In the genomic region with DNA sequence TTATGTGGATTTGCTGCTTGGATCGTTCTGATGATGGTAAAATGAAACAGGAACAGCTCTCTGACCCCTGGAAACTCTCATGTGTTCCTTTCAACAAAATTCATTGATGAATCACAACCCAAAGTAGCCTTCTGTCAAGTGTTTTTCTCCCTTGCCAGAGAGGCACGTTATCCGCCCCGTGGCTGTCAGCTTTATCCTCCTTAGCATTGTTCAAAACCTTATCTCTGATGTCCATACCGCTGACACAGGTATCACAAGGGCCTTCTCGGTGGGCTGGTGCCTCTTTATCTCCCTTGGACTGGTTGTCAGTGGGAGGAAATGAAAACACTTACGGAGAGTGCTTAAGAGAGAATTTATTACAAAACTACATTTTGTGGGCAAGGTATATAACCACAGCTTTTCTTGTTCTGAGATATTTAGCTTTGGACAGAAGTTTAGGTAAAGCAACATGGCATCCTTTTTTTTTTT, we compare ENCODE assay signal across 1 cellular context.
TF ChIP-seq lines count a peak whose summit lies in the region.

No MANE protein-coding gene starts in this region.

TF ChIP-seq in HepG2, 621 proteins besides CTCF, POLR2A, EP300 and RAD21 (continued from another document):
- TF ChIP-seq, protein P1, sequence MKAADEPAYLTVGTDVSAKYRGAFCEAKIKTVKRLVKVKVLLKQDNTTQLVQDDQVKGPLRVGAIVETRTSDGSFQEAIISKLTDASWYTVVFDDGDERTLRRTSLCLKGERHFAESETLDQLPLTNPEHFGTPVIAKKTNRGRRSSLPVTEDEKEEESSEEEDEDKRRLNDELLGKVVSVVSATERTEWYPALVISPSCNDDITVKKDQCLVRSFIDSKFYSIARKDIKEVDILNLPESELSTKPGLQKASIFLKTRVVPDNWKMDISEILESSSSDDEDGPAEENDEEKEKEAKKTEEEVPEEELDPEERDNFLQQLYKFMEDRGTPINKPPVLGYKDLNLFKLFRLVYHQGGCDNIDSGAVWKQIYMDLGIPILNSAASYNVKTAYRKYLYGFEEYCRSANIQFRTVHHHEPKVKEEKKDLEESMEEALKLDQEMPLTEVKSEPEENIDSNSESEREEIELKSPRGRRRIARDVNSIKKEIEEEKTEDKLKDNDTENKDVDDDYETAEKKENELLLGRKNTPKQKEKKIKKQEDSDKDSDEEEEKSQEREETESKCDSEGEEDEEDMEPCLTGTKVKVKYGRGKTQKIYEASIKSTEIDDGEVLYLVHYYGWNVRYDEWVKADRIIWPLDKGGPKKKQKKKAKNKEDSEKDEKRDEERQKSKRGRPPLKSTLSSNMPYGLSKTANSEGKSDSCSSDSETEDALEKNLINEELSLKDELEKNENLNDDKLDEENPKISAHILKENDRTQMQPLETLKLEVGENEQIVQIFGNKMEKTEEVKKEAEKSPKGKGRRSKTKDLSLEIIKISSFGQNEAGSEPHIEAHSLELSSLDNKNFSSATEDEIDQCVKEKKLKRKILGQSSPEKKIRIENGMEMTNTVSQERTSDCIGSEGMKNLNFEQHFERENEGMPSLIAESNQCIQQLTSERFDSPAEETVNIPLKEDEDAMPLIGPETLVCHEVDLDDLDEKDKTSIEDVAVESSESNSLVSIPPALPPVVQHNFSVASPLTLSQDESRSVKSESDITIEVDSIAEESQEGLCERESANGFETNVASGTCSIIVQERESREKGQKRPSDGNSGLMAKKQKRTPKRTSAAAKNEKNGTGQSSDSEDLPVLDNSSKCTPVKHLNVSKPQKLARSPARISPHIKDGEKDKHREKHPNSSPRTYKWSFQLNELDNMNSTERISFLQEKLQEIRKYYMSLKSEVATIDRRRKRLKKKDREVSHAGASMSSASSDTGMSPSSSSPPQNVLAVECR (CRISPR knock-in tag; IDR thresholded peaks at IDR 0.05; ENCODE audit: borderline replicate concordance): no peak
- TF ChIP-seq ZNF792 (CRISPR knock-in tag; IDR thresholded peaks at IDR 0.05) (no peak), RBFOX2 (IDR thresholded peaks at IDR 0.05; ENCODE audit: low read depth, low read length) (no peak), SMAD9 (CRISPR knock-in tag; IDR thresholded peaks at IDR 0.05) (no peak), ZNF441 (CRISPR knock-in tag; IDR thresholded peaks at IDR 0.05; ENCODE audit: borderline replicate concordance) (no peak), THYN1 (CRISPR knock-in tag; IDR thresholded peaks at IDR 0.05; ENCODE audit: borderline replicate concordance, low read depth) (no peak), NFATC3 (CRISPR knock-in tag; IDR thresholded peaks at IDR 0.05) (no peak)
- TF ChIP-seq, protein P2, sequence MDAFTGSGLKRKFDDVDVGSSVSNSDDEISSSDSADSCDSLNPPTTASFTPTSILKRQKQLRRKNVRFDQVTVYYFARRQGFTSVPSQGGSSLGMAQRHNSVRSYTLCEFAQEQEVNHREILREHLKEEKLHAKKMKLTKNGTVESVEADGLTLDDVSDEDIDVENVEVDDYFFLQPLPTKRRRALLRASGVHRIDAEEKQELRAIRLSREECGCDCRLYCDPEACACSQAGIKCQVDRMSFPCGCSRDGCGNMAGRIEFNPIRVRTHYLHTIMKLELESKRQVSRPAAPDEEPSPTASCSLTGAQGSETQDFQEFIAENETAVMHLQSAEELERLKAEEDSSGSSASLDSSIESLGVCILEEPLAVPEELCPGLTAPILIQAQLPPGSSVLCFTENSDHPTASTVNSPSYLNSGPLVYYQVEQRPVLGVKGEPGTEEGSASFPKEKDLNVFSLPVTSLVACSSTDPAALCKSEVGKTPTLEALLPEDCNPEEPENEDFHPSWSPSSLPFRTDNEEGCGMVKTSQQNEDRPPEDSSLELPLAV (CRISPR knock-in tag; conservative IDR thresholded peaks at IDR 0.05; ENCODE audit: low read depth): no peak
- TF ChIP-seq, protein P3, sequence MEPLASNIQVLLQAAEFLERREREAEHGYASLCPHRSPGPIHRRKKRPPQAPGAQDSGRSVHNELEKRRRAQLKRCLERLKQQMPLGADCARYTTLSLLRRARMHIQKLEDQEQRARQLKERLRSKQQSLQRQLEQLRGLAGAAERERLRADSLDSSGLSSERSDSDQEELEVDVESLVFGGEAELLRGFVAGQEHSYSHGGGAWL (CRISPR knock-in tag; IDR thresholded peaks at IDR 0.05): no peak
- TF ChIP-seq, protein P4, sequence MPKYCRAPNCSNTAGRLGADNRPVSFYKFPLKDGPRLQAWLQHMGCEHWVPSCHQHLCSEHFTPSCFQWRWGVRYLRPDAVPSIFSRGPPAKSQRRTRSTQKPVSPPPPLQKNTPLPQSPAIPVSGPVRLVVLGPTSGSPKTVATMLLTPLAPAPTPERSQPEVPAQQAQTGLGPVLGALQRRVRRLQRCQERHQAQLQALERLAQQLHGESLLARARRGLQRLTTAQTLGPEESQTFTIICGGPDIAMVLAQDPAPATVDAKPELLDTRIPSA (CRISPR knock-in tag; IDR thresholded peaks at IDR 0.05; ENCODE audit: borderline replicate concordance): no peak
- TF ChIP-seq, protein P5, sequence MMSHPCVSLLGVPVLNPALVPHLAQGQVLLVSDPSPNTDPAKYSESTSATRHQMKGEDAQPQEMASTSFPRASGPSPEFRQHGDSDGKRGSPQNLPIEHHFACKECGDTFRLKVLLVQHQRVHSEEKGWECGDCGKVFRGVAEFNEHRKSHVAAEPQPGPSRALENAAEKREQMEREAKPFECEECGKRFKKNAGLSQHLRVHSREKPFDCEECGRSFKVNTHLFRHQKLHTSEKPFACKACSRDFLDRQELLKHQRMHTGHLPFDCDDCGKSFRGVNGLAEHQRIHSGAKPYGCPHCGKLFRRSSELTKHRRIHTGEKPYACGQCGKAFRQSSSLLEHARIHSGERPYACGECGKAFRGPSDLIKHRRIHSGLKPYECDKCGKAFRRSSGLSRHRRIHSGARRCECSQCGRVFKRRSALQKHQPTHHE (CRISPR knock-in tag; IDR thresholded peaks at IDR 0.05; ENCODE audit: borderline replicate concordance): no peak
- TF ChIP-seq, protein P6, sequence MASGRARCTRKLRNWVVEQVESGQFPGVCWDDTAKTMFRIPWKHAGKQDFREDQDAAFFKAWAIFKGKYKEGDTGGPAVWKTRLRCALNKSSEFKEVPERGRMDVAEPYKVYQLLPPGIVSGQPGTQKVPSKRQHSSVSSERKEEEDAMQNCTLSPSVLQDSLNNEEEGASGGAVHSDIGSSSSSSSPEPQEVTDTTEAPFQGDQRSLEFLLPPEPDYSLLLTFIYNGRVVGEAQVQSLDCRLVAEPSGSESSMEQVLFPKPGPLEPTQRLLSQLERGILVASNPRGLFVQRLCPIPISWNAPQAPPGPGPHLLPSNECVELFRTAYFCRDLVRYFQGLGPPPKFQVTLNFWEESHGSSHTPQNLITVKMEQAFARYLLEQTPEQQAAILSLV (CRISPR knock-in tag; IDR thresholded peaks at IDR 0.05; ENCODE audit: borderline replicate concordance): no peak
